Comparison of ENCODE assay signal across 23 cellular contexts in genomic region chr19:13492128-13492527, GRCh38. TPM values are rescaled to one million over a fixed set of nuclear protein-coding genes. Genes with fewer than 3 reads are reported as not detected.
DNase-seq lines count a peak whose midpoint lies in the region; ATAC-seq and TF ChIP-seq lines count a peak whose summit lies in the region.
"Had no signal": no experiment of that assay in that cellular context is flagged by ENCODE, and none has a peak within 500 bp of the region (broad histone marks: within the 10 kb centered on the region; RNA-seq: fewer than 3 reads in every experiment).

No MANE protein-coding gene starts in this region.

- H3K4me3 Mint-ChIP-seq in endodermal cell: no peak overlapping the region
- H3K4me3 Mint-ChIP-seq: CD4-positive, alpha-beta memory T cell; effector memory CD8-positive, alpha-beta T cell; immature natural killer cell; memory B cell; T-helper 17 cell had no signal

- TF ChIP-seq CTCF in endodermal cell (conservative IDR thresholded peaks at IDR 0.05): no peak

- no peaks in the 10 kb centered on the region for H3K4me1 ChIP-seq in endodermal cell (ENCODE audit: control insufficient read depth, insufficient read depth, low read length)

- H3K27me3 Mint-ChIP-seq in endodermal cell (ENCODE audit: insufficient read depth): no peaks in the 10 kb centered on the region

- H3K4me3 ChIP-seq in endodermal cell (ENCODE audit: low read length) (no peak overlapping the region), skeletal muscle cell (ENCODE audit: low read depth, low read length) (no peak overlapping the region)
- H3K4me3 ChIP-seq: cardiac muscle cell, thoracic aorta had no signal

- no peaks in the 10 kb centered on the region for H3K36me3 Mint-ChIP-seq in endodermal cell (ENCODE audit: low read depth)
- H3K36me3 Mint-ChIP-seq: CD4-positive, alpha-beta memory T cell; immature natural killer cell had no signal

- no peaks in the 10 kb centered on the region for H3K36me3 ChIP-seq in endodermal cell (ENCODE audit: control insufficient read depth, insufficient read depth, low read length)
- H3K36me3 ChIP-seq: cardiac muscle cell, thoracic aorta had no signal

- WGBS in endodermal cell (ENCODE audit: insufficient coverage in 1 of 2, insufficient read length in 1 of 2), 2 experiments: 50 to 71% methylated on average over 2 to 3 of the region's 3 CpGs

- no peak for ATAC-seq in HG03045 (IDR thresholded peaks at IDR 0.05; ENCODE audit: unreplicated experiment)
- no peak for ATAC-seq in GM19455 (IDR thresholded peaks at IDR 0.05; ENCODE audit: unreplicated experiment)
- ATAC-seq in stimulated activated naive CD8-positive, alpha-beta T cell treated with anti-CD3 and anti-CD28 coated beads, Interleukin-15, Interleukin-2, amounts not matched to agents 100 U/mL and 50 U/mL, for 24 hours: no peak
- ATAC-seq: effector memory CD8-positive, alpha-beta T cell; T-helper 17 cell had no signal

- no peak overlapping the region for H3K27ac ChIP-seq in endodermal cell (ENCODE audit: low read depth, low read length)
- H3K27ac ChIP-seq: cardiac muscle cell, thoracic aorta had no signal

- H3K9me3 Mint-ChIP-seq in endodermal cell: no peaks in the 10 kb centered on the region

- H3K27me3 ChIP-seq in endodermal cell (ENCODE audit: control insufficient read depth, insufficient read depth, low read length, poor library complexity, severe bottlenecking): no peaks in the 10 kb centered on the region
- H3K27me3 ChIP-seq: cardiac muscle cell had no signal

- no peak overlapping the region for H3K9ac ChIP-seq in endodermal cell (ENCODE audit: extremely low read depth, low read length, poor library complexity, severe bottlenecking)

- H3K27ac Mint-ChIP-seq in endodermal cell: no peak overlapping the region
- H3K27ac Mint-ChIP-seq: CD4-positive, alpha-beta memory T cell; effector memory CD8-positive, alpha-beta T cell; immature natural killer cell; memory B cell; T-helper 17 cell had no signal

- DNase-seq in ELR (ENCODE audit: low read depth) (peak; percentile 65), NCI-H226 (peak; percentile 5), endodermal cell (peak; percentile 50), skeletal muscle cell (ENCODE audit: low read depth) (peak; percentile 56), SIG-M5 treated with dmso at 0.1 percent for 504 hours (lab: John Stamatoyannopoulos, UW; ENCODE audit: unreplicated experiment) (no peak)
- DNase-seq in stimulated activated naive CD8-positive, alpha-beta T cell treated with anti-CD3 and anti-CD28 coated beads, Interleukin-15, Interleukin-2, amounts not matched to agents 100 U/mL and 50 U/mL, for 24 hours: no peak
- DNase-seq: activated CD4-positive, alpha-beta T cell treated with anti-CD3 and anti-CD28 coated beads for 1 hour; activated CD8-positive, alpha-beta memory T cell treated with anti-CD3 and anti-CD28 coated beads, Interleukin-2, amount 50 U/mL, for 4 hours; activated naive CD4-positive, alpha-beta T cell; CD4-positive, alpha-beta memory T cell; DND-41; effector memory CD8-positive, alpha-beta T cell; immature natural killer cell; NCI-H345; NK-92 treated with Interleukin-12 subunit alpha and Interleukin-12 subunit beta, amount 100 ng/mL, for 24 hours; retina; stimulated activated CD4-positive, alpha-beta T cell treated with anti-CD3 and anti-CD28 coated beads, Interleukin-2, amount 100 ng/mL, for 24 hours; T-helper 17 cell had no signal

- no peaks in the 10 kb centered on the region for H3K9me3 ChIP-seq in endodermal cell (ENCODE audit: control insufficient read depth, low read length)
- H3K9me3 ChIP-seq: thoracic aorta had no signal

- H3K4me1 Mint-ChIP-seq in endodermal cell: no peaks in the 10 kb centered on the region
- H3K4me1 Mint-ChIP-seq: CD4-positive, alpha-beta memory T cell; immature natural killer cell; memory B cell; T-helper 17 cell had no signal

RNA-seq across cellular contexts. Expression of gene CACNA1A, which starts 14.2 kb away (rescaled TPM):
- total RNA-seq in endodermal cell: 10 to 100 TPM in 1 of 2 donors, 1 to 10 TPM in 1; 8.0 to 10.6 TPM
- 17.5 TPM for polyA plus RNA-seq in endodermal cell (2013, experiment 1 of 2)
- 15.9 TPM for polyA plus RNA-seq in endodermal cell (2013, experiment 2 of 2)

Comparison
In these comparisons a context has a peak if more than half of its experiments do, and no peak if none do; other contexts are left out.
1. DNase-seq: peak in ELR (single experiment), NCI-H226 (single experiment), endodermal cell (single experiment) and skeletal muscle cell (single experiment); none in SIG-M5 treated with dmso at 0.1 percent for 504 hours (single experiment) and stimulated activated naive CD8-positive, alpha-beta T cell treated with anti-CD3 and anti-CD28 coated beads, Interleukin-15, Interleukin-2, amounts not matched to agents 100 U/mL and 50 U/mL, for 24 hours (single experiment).